In genomic region chr6:126341126-126341525, GRCh38 we compare ENCODE assay signal across 9 cellular contexts. TPM values are rescaled to one million over a fixed set of nuclear protein-coding genes. Genes with fewer than 3 reads are reported as not detected.
DNase-seq lines count a peak whose midpoint lies in the region; ATAC-seq and TF ChIP-seq lines count a peak whose summit lies in the region.
"Had no signal": no experiment of that assay in that cellular context is flagged by ENCODE, and none has a peak within 500 bp of the region (broad histone marks: within the 10 kb centered on the region; RNA-seq: fewer than 3 reads in every experiment).

No MANE protein-coding gene starts in this region.

- H2BK5ac ChIP-seq in IMR-90 (ENCODE audit: low read depth, low read length, poor library complexity, severe bottlenecking) = no peak overlapping the region

- H3K4me2 ChIP-seq in IMR-90 (ENCODE audit: low read depth, low read length) = peak overlapping the region; percentile 63; the same call in 1 of the 2 replicates

- 83% methylated on average over 1 of the region's 3 CpGs; no CpG with 5 or more reads in 1 of the 2 experiments for WGBS in IMR-90 (ENCODE audit: extremely low coverage in 2 of 2, insufficient read length in 1 of 2), 2 experiments

- POLR2A ChIA-PET in IMR-90 (lab: Charles Lee; ENCODE audit: unreplicated experiment) = no interaction called here

- no peaks in the 10 kb centered on the region for H4K20me1 ChIP-seq in IMR-90 (ENCODE audit: insufficient read depth, low read length)

- H2AK5ac ChIP-seq in IMR-90 (ENCODE audit: low read depth, low read length) = no peak overlapping the region

- H3K27me3 ChIP-seq in BE2C (no peaks in the 10 kb centered on the region), IMR-90 (ENCODE audit: control insufficient read depth, insufficient read depth, low read length) (no peaks in the 10 kb centered on the region), colonic mucosa (no peaks in the 10 kb centered on the region), muscle layer of duodenum (ENCODE audit: low read depth, low read length) (no peaks in the 10 kb centered on the region)

- DNase-seq in BE2C (no peak), IMR-90 (no peak), colonic mucosa (no peak), RPMI8226 (no peak), NOMO-1 treated with dmso at 0.1 percent for 144 hours (lab: John Stamatoyannopoulos, UW; ENCODE audit: unreplicated experiment) (no peak)
- DNase-seq: activated naive CD4-positive, alpha-beta T cell treated with anti-CD3 and anti-CD28 coated beads for 36 hours had no signal

- no peak overlapping the region for H2BK20ac ChIP-seq in IMR-90 (ENCODE audit: low read depth, low read length)

- no peak overlapping the region for H3K23ac ChIP-seq in IMR-90 (ENCODE audit: low read depth, low read length)

- ATAC-seq in IMR-90 (ENCODE audit: low read depth) (no peak), GM18517 (IDR thresholded peaks at IDR 0.05; ENCODE audit: unreplicated experiment) (no peak), GM19328 (IDR thresholded peaks at IDR 0.05; ENCODE audit: unreplicated experiment) (no peak)

- H2AFZ ChIP-seq in IMR-90 (replicated peaks; ENCODE audit: low read length, poor library complexity) = no peak overlapping the region

- intact Hi-C loops in IMR-90 (cut with micrococcal nuclease) (loop anchor here (10.0 kb wide), 1 partner anchor 346 kb away; no protein-coding TSS in a partner anchor), colonic mucosa (cut with DNase I) (loop anchor here (10.0 kb wide), 1 partner anchor 306 kb away; no protein-coding TSS in a partner anchor)

- no peak overlapping the region for H4K8ac ChIP-seq in IMR-90 (ENCODE audit: low read depth in 2 of 2, low read length in 2 of 2)

- in situ Hi-C loops in IMR-90 (cut with MboI; ENCODE audit: low sequenced_read_pairs) = loop anchor here (25.0 kb wide), 1 partner anchor 304 kb away; no protein-coding TSS in a partner anchor

- no peaks in the 10 kb centered on the region for H3K9me1 ChIP-seq in IMR-90 (ENCODE audit: insufficient read depth, low read length)

- no peak overlapping the region for H4K91ac ChIP-seq in IMR-90 (ENCODE audit: insufficient read depth, low read depth, low read length)

- TF ChIP-seq POLR2A in IMR-90 (IDR thresholded peaks at IDR 0.05; ENCODE audit: low read depth, low read length) = no peak

- no peak overlapping the region for H2BK15ac ChIP-seq in IMR-90 (ENCODE audit: low read depth, low read length)

- dilution Hi-C loops in IMR-90 (cut with HindIII; ENCODE audit: low sequenced_read_pairs, unreplicated experiment) = no loop called here

- TF ChIP-seq RAD21 in IMR-90 (IDR thresholded peaks at IDR 0.05; ENCODE audit: low read length) = no peak

- H3K9ac ChIP-seq in IMR-90 (ENCODE audit: low read depth, low read length) = no peak overlapping the region
- H3K9ac ChIP-seq in colonic mucosa (ENCODE audit: low read depth in 2 of 2, low read length in 2 of 2) = no peak overlapping the region

- CTCF ChIA-PET in IMR-90 (lab: Yijun Ruan, JAX) = no interaction called here

- H3K9me3 ChIP-seq in BE2C (no peaks in the 10 kb centered on the region), IMR-90 (ENCODE audit: control insufficient read depth, insufficient read depth, low read length) (no peaks in the 10 kb centered on the region), colonic mucosa (no peaks in the 10 kb centered on the region), muscle layer of duodenum (ENCODE audit: control insufficient read depth in 1 of 2, low read length in 2 of 2) (no peaks in the 10 kb centered on the region)

- no peak overlapping the region for H3K4ac ChIP-seq in IMR-90 (ENCODE audit: low read depth, low read length)

- BruUV-seq in IMR-90 (replicated peaks; lab: Mats Ljungman, UMichigan) = no TSS peak

- H3K18ac ChIP-seq in IMR-90 (ENCODE audit: low read depth, low read length) = no peak overlapping the region

- H3K4me3 ChIP-seq in BE2C (ENCODE audit: low read depth, low read length) (peak overlapping the region; percentile 97), IMR-90 (ENCODE audit: insufficient read depth, low read depth, low read length) (no peak overlapping the region; the same call in 1 of the 2 replicates), colonic mucosa (peak overlapping the region; percentile 48), muscle layer of duodenum (ENCODE audit: low read depth in 1 of 2, low read length in 2 of 2) (peak overlapping the region; percentile 94 to 95)

- H3K14ac ChIP-seq in IMR-90 (replicated peaks; ENCODE audit: low read depth, low read length) = no peak overlapping the region

- no peak overlapping the region for H2AK9ac ChIP-seq in IMR-90 (replicated peaks; ENCODE audit: low read depth, low read length, poor library complexity)

- no peak overlapping the region for H3K56ac ChIP-seq in IMR-90 (ENCODE audit: extremely low read depth, insufficient read depth, low read length)

- H3K4me1 ChIP-seq in BE2C (no peaks in the 10 kb centered on the region), IMR-90 (ENCODE audit: control insufficient read depth, insufficient read depth, low read length) (no peaks in the 10 kb centered on the region), colonic mucosa (peaks cover 4% of the 10 kb centered on the region), muscle layer of duodenum (ENCODE audit: control insufficient read depth in 1 of 2, insufficient read depth in 2 of 2, low read length in 2 of 2) (peaks cover 7 to 16% of the 10 kb centered on the region in 2 donors)

- no peak overlapping the region for H4K5ac ChIP-seq in IMR-90 (ENCODE audit: low read depth, low read length)

- peaks cover 11 to 17% of the 10 kb centered on the region in 2 experiments for H3K79me1 ChIP-seq in IMR-90 (ENCODE audit: low read depth in 1 of 2, low read length in 2 of 2)

- H3K27ac ChIP-seq in IMR-90 (ENCODE audit: insufficient read depth, low read length) (no peak overlapping the region), colonic mucosa (no peak overlapping the region), muscle layer of duodenum (ENCODE audit: low read length) (no peak overlapping the region)

- H3K36me3 ChIP-seq in BE2C = 0 out of 2 replicates have a peak, but pooled peaks cover 2% of the 10 kb centered on the region
- H3K36me3 ChIP-seq in IMR-90 (ENCODE audit: control insufficient read depth, insufficient read depth, low read length) = no peaks in the 10 kb centered on the region
- no peaks in the 10 kb centered on the region for H3K36me3 ChIP-seq in colonic mucosa
- no peaks in the 10 kb centered on the region for H3K36me3 ChIP-seq in muscle layer of duodenum (ENCODE audit: control insufficient read depth in 1 of 2, insufficient read depth in 2 of 2, low read length in 2 of 2)

- TF ChIP-seq CTCF in BE2C (IDR thresholded peaks at IDR 0.05; ENCODE audit: low read depth, low read length) = no peak
- TF ChIP-seq CTCF in IMR-90 (conservative IDR thresholded peaks at IDR 0.05; ENCODE audit: low read depth, low read length) = no peak
- TF ChIP-seq CTCF in colonic mucosa (IDR thresholded peaks at IDR 0.05) = no peak

- no peak overlapping the region for H2BK120ac ChIP-seq in IMR-90 (ENCODE audit: low read depth, low read length)

TF ChIP-seq in IMR-90, 13 proteins besides CTCF, POLR2A, EP300 and RAD21:
- TF ChIP-seq USF2 (IDR thresholded peaks at IDR 0.05; ENCODE audit: low read depth, low read length) = no peak
- TF ChIP-seq MAFK (IDR thresholded peaks at IDR 0.05; ENCODE audit: low read depth, low read length) = no peak
- TF ChIP-seq SMC3 (IDR thresholded peaks at IDR 0.05; ENCODE audit: low read depth, low read length) = no peak
- TF ChIP-seq RFX5 (IDR thresholded peaks at IDR 0.05; ENCODE audit: low read depth, low read length) = no peak
- TF ChIP-seq RCOR1 (IDR thresholded peaks at IDR 0.05; ENCODE audit: insufficient replicate concordance, low read length) = no peak
- TF ChIP-seq NFE2L2 (IDR thresholded peaks at IDR 0.05; ENCODE audit: low read depth, low read length) = no peak
- TF ChIP-seq, protein P1, sequence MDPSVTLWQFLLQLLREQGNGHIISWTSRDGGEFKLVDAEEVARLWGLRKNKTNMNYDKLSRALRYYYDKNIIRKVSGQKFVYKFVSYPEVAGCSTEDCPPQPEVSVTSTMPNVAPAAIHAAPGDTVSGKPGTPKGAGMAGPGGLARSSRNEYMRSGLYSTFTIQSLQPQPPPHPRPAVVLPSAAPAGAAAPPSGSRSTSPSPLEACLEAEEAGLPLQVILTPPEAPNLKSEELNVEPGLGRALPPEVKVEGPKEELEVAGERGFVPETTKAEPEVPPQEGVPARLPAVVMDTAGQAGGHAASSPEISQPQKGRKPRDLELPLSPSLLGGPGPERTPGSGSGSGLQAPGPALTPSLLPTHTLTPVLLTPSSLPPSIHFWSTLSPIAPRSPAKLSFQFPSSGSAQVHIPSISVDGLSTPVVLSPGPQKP (IDR thresholded peaks at IDR 0.05; ENCODE audit: borderline replicate concordance, low read depth, low read length) = no peak
- TF ChIP-seq FOS (IDR thresholded peaks at IDR 0.05; ENCODE audit: low read depth, low read length) = no peak
TF ChIP-seq in IMR-90: peak in this region for 0.

RNA-seq across cellular contexts. Expression of gene CENPW, which starts 1.2 kb away (rescaled TPM):
- 6.6 TPM for polyA plus RNA-seq in BE2C (2012; ENCODE audit: insufficient read depth, insufficient read length, low read depth)
- total RNA-seq in IMR-90 (2012; rRNA removed) (8.2 and 15.0 TPM in 2 replicates), colonic mucosa (10 to 100 TPM; 21.2 to 77.9 TPM)
- 19.3 and 22.7 TPM in 2 replicates for polyA plus RNA-seq in IMR-90 (2012; rRNA removed)
- 4.2 and 41.4 TPM in 2 replicates for polyA plus RNA-seq in IMR-90 (2012; cell fraction: cytosol; rRNA removed)
- 1.4 and 4.9 TPM in 2 replicates for polyA plus RNA-seq in IMR-90 (2012; cell fraction: nucleus; rRNA removed; ENCODE audit: low replicate concordance)
